In the genomic region with DNA sequence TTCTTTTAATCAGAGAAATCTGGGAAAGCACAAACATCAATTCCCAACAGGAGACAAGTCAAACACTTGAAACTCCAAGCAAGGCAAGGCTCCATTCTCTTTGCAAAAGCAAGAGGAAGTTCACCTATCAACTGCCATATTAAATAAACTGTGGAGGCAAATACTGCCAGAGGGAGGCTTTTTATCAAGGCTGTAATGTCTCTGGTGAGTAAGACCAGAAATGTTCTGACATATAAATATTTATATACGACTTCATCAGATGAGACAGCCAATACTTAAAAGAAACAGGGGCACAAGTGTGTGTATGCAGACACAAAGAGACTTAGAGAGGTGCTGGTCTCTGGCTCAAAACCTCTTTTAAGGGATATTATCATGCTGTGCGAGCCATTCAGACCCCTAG, we compare ENCODE assay signal across 25 cellular contexts. TPM values are rescaled to one million over a fixed set of nuclear protein-coding genes. Genes with fewer than 3 reads are reported as not detected.
"Had no signal": no experiment of that assay in that cellular context is flagged by ENCODE, and none has a peak within 500 bp of the region (broad histone marks: within the 10 kb centered on the region; RNA-seq: fewer than 3 reads in every experiment).

No MANE protein-coding gene starts in this region.

- FAIRE-seq: small intestine, TTC549 had no signal

- H3K4me3 ChIP-seq: heart right ventricle, tibial artery had no signal

- H3K4me3 Mint-ChIP-seq: activated T-helper 17 cell treated with anti-CD3 and anti-CD28 coated beads, Interleukin-2, amount 50 U/mL, for 72 hours; nephron; stimulated activated effector memory CD8-positive, alpha-beta T cell treated with anti-CD3 and anti-CD28 coated beads, Interleukin-12 subunit alpha, Interleukin-12 subunit beta, amount 100 ng/mL, for 72 hours; stimulated activated naive CD8-positive, alpha-beta T cell treated with anti-CD3 and anti-CD28 coated beads, Interleukin-15, amount 100 ng/mL, for 72 hours had no signal

- H3K27me3 ChIP-seq: tibial artery had no signal

- H3K4me1 ChIP-seq: heart right ventricle, tibial artery had no signal

- DNase-seq: activated T-cell treated with anti-CD3 and anti-CD28 coated beads, Interleukin-2, amount 50 U/mL, for 1 hour; aorta; effector CD4-positive, alpha-beta T cell; erythroblast; foreskin fibroblast; heart right ventricle; islet precursor cell; left cardiac atrium; posterior cingulate gyrus; small intestine; stimulated activated CD4-positive, alpha-beta T cell treated with anti-CD3 and anti-CD28 coated beads, Interleukin-2, amount 100 ng/mL, for 24 hours; stimulated activated naive CD8-positive, alpha-beta T cell treated with anti-CD3 and anti-CD28 coated beads, Interleukin-15, amount 100 ng/mL, for 72 hours; tibial artery had no signal

- H3K36me3 Mint-ChIP-seq: activated naive CD4-positive, alpha-beta T cell treated with anti-CD3 and anti-CD28 coated beads, Interleukin-2, amount 50 U/mL, for 72 hours; stimulated activated effector memory CD8-positive, alpha-beta T cell treated with anti-CD3 and anti-CD28 coated beads, Interleukin-12 subunit alpha, Interleukin-12 subunit beta, amount 100 ng/mL, for 72 hours had no signal

- H3K27ac ChIP-seq: heart right ventricle, tibial artery had no signal

- H3K4me1 Mint-ChIP-seq: activated T-helper 17 cell treated with anti-CD3 and anti-CD28 coated beads, Interleukin-2, amount 50 U/mL, for 72 hours; stimulated activated effector memory CD8-positive, alpha-beta T cell treated with anti-CD3 and anti-CD28 coated beads, Interleukin-12 subunit alpha, Interleukin-12 subunit beta, amount 100 ng/mL, for 72 hours; stimulated activated naive CD8-positive, alpha-beta T cell treated with anti-CD3 and anti-CD28 coated beads, Interleukin-15, amount 100 ng/mL, for 72 hours had no signal

- H3K36me3 ChIP-seq: heart right ventricle, tibial artery had no signal

- H3K9me3 Mint-ChIP-seq: activated naive CD4-positive, alpha-beta T cell treated with anti-CD3 and anti-CD28 coated beads, Interleukin-2, amount 50 U/mL, for 72 hours; activated T-helper 17 cell treated with anti-CD3 and anti-CD28 coated beads, Interleukin-2, amount 50 U/mL, for 72 hours; nephron; stimulated activated effector memory CD8-positive, alpha-beta T cell treated with anti-CD3 and anti-CD28 coated beads, Interleukin-12 subunit alpha, Interleukin-12 subunit beta, amount 100 ng/mL, for 72 hours; stimulated activated naive CD8-positive, alpha-beta T cell treated with anti-CD3 and anti-CD28 coated beads, Interleukin-15, amount 100 ng/mL, for 72 hours had no signal

- H3K27me3 Mint-ChIP-seq: brain; stimulated activated naive CD8-positive, alpha-beta T cell treated with anti-CD3 and anti-CD28 coated beads, Interleukin-15, amount 100 ng/mL, for 72 hours had no signal

- H3K9me3 ChIP-seq: heart right ventricle, tibial artery had no signal

- H3K27ac Mint-ChIP-seq: activated naive CD4-positive, alpha-beta T cell treated with anti-CD3 and anti-CD28 coated beads, Interleukin-2, amount 50 U/mL, for 72 hours; activated T-helper 17 cell treated with anti-CD3 and anti-CD28 coated beads, Interleukin-2, amount 50 U/mL, for 72 hours; nephron; stimulated activated effector memory CD8-positive, alpha-beta T cell treated with anti-CD3 and anti-CD28 coated beads, Interleukin-12 subunit alpha, Interleukin-12 subunit beta, amount 100 ng/mL, for 72 hours; stimulated activated naive CD8-positive, alpha-beta T cell treated with anti-CD3 and anti-CD28 coated beads, Interleukin-15, amount 100 ng/mL, for 72 hours had no signal

- ATAC-seq: activated naive CD4-positive, alpha-beta T cell treated with anti-CD3 and anti-CD28 coated beads, Interleukin-2, amount 50 U/mL, for 72 hours; activated T-helper 17 cell treated with anti-CD3 and anti-CD28 coated beads, Interleukin-2, amount 50 U/mL, for 72 hours; heart right ventricle; left cardiac atrium; sciatic nerve; stimulated activated effector memory CD8-positive, alpha-beta T cell treated with anti-CD3 and anti-CD28 coated beads, Interleukin-12 subunit alpha, Interleukin-12 subunit beta, amount 100 ng/mL, for 72 hours; stimulated activated naive CD8-positive, alpha-beta T cell treated with anti-CD3 and anti-CD28 coated beads, Interleukin-15, amount 100 ng/mL, for 72 hours had no signal

RNA-seq across cellular contexts. Expression of a gene that starts 24.5 kb away (rescaled TPM):
- total RNA-seq: activated naive CD4-positive, alpha-beta T cell treated with anti-CD3 and anti-CD28 coated beads, Interleukin-2, amount 50 U/mL, for 72 hours; activated T-helper 17 cell treated with anti-CD3 and anti-CD28 coated beads, Interleukin-2, amount 50 U/mL, for 72 hours; chondrocyte; fibroblast of lung; left cardiac atrium; liver; mononuclear cell; myocyte; sciatic nerve had no signal
- polyA plus RNA-seq: aorta, fibroblast of lung had no signal
